In the genomic region with DNA sequence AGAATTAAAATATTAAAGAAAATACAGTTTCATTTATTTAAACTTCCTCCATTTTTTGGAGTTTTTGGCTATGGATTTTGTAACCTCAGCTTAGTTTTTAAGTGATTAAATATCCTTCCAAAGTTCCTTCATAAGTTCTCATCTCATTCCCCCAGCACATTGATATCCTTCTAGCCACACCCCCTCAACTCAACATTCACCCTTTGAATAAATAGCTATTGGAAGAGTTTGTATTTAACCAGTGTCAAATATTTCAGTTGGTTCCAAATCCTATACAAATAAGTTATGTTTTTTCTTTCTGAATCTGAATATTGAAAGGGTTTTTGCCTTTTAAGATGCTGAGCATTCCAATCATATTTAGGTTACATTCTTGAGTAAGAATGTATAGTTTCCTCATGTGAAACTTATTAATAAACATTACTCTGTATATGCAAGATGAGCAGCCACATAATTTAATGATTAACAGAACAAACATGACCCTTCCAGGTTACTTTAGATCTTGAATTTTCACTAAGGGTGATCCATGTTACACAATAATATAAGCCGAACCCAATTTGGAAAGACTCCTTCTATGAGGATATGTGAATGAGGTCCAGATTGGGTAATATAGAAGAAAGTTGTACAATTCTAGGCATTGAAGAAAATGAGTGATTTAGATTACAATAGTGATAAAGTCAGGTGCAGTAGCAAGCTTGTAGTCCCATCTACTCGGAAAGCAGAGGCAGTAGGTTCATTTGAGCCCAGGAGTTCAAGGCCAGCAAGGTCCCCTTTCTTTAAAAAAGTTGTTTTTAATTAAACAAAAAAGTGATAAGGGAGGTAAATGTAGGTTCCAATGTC, we compare ENCODE assay signal across 1 cellular context.
A peak's percentile ranks its signal among the peaks of the same experiment; 100 is the strongest.
TF ChIP-seq lines count a peak whose summit lies in the region.

No MANE protein-coding gene starts in this region.

TF ChIP-seq in HepG2, 621 proteins besides CTCF, POLR2A, EP300 and RAD21 (continues in another document):
- TF ChIP-seq ZSCAN20 (CRISPR knock-in tag; IDR thresholded peaks at IDR 0.05; ENCODE audit: borderline replicate concordance) (0 out of 2 replicates have a peak, but pooled peaks have one; percentile 30), MED1 (CRISPR knock-in tag; IDR thresholded peaks at IDR 0.05) (peak; percentile 43), HOXA3 (CRISPR knock-in tag; IDR thresholded peaks at IDR 0.05) (peak; percentile 37), ZNF605 (CRISPR knock-in tag; IDR thresholded peaks at IDR 0.05) (no peak), ATF1 (CRISPR knock-in tag; IDR thresholded peaks at IDR 0.05) (0 out of 2 replicates have a peak, but pooled peaks have one; percentile 35), PCBP1 (IDR thresholded peaks at IDR 0.05; ENCODE audit: borderline replicate concordance, low read depth, low read length) (no peak), CREM (IDR thresholded peaks at IDR 0.05) (peak; percentile 39; the same call in 1 of the 2 replicates), CREM (CRISPR knock-in tag; IDR thresholded peaks at IDR 0.05) (no peak), ZNF121 (CRISPR knock-in tag; IDR thresholded peaks at IDR 0.05) (no peak), ZNF546 (CRISPR knock-in tag; conservative IDR thresholded peaks at IDR 0.05) (no peak), SATB2 (CRISPR knock-in tag; IDR thresholded peaks at IDR 0.05) (0 out of 2 replicates have a peak, but pooled peaks have one; percentile 74), ZNF713 (CRISPR knock-in tag; IDR thresholded peaks at IDR 0.05) (no peak), MLLT10 (CRISPR knock-in tag; IDR thresholded peaks at IDR 0.05) (no peak), SOX6 (IDR thresholded peaks at IDR 0.05) (no peak), SOX6 (CRISPR knock-in tag; IDR thresholded peaks at IDR 0.05) (peak; percentile 80), MBNL3 (CRISPR knock-in tag; conservative IDR thresholded peaks at IDR 0.05) (no peak), CEBPG (CRISPR knock-in tag; IDR thresholded peaks at IDR 0.05) (peak; percentile 74), PITX1 (CRISPR knock-in tag; IDR thresholded peaks at IDR 0.05) (0 out of 2 replicates have a peak, but pooled peaks have one; percentile 39), KDM6A (CRISPR knock-in tag; IDR thresholded peaks at IDR 0.05; ENCODE audit: low read depth) (peak; percentile 76; the same call in 1 of the 2 replicates), NR2F6 (IDR thresholded peaks at IDR 0.05) (peak; percentile 54), NR2F6 (CRISPR knock-in tag; IDR thresholded peaks at IDR 0.05) (peak; percentile 60), ERF (CRISPR knock-in tag; IDR thresholded peaks at IDR 0.05) (no peak)
- TF ChIP-seq, protein P1, sequence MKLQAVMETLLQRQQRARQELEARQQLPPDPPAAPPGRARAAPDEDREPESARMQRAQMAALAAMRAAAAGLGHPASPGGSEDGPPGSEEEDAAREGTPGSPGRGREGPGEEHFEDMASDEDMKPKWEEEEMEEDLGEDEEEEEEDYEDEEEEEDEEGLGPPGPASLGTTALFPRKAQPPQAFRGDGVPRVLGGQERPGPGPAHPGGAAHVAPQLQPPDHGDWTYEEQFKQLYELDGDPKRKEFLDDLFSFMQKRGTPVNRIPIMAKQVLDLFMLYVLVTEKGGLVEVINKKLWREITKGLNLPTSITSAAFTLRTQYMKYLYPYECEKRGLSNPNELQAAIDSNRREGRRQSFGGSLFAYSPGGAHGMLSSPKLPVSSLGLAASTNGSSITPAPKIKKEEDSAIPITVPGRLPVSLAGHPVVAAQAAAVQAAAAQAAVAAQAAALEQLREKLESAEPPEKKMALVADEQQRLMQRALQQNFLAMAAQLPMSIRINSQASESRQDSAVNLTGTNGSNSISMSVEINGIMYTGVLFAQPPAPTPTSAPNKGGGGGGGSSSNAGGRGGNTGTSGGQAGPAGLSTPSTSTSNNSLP (IDR thresholded peaks at IDR 0.05; ENCODE audit: low read depth, low read length) = peak; percentile 69; the same call in 1 of the 2 replicates
- TF ChIP-seq, protein P2, sequence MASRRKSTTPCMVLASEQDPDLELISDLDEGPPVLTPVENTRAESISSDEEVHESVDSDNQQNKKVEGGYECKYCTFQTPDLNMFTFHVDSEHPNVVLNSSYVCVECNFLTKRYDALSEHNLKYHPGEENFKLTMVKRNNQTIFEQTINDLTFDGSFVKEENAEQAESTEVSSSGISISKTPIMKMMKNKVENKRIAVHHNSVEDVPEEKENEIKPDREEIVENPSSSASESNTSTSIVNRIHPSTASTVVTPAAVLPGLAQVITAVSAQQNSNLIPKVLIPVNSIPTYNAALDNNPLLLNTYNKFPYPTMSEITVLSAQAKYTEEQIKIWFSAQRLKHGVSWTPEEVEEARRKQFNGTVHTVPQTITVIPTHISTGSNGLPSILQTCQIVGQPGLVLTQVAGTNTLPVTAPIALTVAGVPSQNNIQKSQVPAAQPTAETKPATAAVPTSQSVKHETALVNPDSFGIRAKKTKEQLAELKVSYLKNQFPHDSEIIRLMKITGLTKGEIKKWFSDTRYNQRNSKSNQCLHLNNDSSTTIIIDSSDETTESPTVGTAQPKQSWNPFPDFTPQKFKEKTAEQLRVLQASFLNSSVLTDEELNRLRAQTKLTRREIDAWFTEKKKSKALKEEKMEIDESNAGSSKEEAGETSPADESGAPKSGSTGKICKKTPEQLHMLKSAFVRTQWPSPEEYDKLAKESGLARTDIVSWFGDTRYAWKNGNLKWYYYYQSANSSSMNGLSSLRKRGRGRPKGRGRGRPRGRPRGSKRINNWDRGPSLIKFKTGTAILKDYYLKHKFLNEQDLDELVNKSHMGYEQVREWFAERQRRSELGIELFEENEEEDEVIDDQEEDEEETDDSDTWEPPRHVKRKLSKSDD (CRISPR knock-in tag; IDR thresholded peaks at IDR 0.05; ENCODE audit: low read depth) = no peak
- TF ChIP-seq, protein P3, sequence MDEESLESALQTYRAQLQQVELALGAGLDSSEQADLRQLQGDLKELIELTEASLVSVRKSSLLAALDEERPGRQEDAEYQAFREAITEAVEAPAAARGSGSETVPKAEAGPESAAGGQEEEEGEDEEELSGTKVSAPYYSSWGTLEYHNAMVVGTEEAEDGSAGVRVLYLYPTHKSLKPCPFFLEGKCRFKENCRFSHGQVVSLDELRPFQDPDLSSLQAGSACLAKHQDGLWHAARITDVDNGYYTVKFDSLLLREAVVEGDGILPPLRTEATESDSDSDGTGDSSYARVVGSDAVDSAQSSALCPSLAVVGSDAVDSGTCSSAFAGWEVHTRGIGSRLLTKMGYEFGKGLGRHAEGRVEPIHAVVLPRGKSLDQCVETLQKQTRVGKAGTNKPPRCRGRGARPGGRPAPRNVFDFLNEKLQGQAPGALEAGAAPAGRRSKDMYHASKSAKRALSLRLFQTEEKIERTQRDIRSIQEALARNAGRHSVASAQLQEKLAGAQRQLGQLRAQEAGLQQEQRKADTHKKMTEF (CRISPR knock-in tag; IDR thresholded peaks at IDR 0.05) = peak; percentile 38; the same call in 1 of the 2 replicates
- TF ChIP-seq, protein P4, sequence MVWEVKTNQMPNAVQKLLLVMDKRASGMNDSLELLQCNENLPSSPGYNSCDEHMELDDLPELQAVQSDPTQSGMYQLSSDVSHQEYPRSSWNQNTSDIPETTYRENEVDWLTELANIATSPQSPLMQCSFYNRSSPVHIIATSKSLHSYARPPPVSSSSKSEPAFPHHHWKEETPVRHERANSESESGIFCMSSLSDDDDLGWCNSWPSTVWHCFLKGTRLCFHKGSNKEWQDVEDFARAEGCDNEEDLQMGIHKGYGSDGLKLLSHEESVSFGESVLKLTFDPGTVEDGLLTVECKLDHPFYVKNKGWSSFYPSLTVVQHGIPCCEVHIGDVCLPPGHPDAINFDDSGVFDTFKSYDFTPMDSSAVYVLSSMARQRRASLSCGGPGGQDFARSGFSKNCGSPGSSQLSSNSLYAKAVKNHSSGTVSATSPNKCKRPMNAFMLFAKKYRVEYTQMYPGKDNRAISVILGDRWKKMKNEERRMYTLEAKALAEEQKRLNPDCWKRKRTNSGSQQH (CRISPR knock-in tag; IDR thresholded peaks at IDR 0.05; ENCODE audit: low read depth) = no peak
- TF ChIP-seq, protein P5, sequence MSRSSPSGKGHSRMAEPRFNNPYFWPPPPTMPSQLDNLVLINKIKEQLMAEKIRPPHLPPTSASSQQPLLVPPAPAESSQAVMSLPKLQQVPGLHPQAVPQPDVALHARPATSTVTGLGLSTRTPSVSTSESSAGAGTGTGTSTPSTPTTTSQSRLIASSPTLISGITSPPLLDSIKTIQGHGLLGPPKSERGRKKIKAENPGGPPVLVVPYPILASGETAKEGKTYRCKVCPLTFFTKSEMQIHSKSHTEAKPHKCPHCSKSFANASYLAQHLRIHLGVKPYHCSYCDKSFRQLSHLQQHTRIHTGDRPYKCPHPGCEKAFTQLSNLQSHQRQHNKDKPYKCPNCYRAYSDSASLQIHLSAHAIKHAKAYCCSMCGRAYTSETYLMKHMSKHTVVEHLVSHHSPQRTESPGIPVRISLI (CRISPR knock-in tag; IDR thresholded peaks at IDR 0.05; ENCODE audit: borderline replicate concordance) = peak; percentile 43; the same call in 1 of the 2 replicates
- TF ChIP-seq, protein P6, sequence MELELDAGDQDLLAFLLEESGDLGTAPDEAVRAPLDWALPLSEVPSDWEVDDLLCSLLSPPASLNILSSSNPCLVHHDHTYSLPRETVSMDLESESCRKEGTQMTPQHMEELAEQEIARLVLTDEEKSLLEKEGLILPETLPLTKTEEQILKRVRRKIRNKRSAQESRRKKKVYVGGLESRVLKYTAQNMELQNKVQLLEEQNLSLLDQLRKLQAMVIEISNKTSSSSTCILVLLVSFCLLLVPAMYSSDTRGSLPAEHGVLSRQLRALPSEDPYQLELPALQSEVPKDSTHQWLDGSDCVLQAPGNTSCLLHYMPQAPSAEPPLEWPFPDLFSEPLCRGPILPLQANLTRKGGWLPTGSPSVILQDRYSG (CRISPR knock-in tag; IDR thresholded peaks at IDR 0.05) = no peak
- TF ChIP-seq, protein P7, sequence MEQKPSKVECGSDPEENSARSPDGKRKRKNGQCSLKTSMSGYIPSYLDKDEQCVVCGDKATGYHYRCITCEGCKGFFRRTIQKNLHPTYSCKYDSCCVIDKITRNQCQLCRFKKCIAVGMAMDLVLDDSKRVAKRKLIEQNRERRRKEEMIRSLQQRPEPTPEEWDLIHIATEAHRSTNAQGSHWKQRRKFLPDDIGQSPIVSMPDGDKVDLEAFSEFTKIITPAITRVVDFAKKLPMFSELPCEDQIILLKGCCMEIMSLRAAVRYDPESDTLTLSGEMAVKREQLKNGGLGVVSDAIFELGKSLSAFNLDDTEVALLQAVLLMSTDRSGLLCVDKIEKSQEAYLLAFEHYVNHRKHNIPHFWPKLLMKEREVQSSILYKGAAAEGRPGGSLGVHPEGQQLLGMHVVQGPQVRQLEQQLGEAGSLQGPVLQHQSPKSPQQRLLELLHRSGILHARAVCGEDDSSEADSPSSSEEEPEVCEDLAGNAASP (CRISPR knock-in tag; IDR thresholded peaks at IDR 0.05; ENCODE audit: borderline replicate concordance) = 0 out of 2 replicates have a peak, but pooled peaks have one; percentile 63
- TF ChIP-seq, protein P8, sequence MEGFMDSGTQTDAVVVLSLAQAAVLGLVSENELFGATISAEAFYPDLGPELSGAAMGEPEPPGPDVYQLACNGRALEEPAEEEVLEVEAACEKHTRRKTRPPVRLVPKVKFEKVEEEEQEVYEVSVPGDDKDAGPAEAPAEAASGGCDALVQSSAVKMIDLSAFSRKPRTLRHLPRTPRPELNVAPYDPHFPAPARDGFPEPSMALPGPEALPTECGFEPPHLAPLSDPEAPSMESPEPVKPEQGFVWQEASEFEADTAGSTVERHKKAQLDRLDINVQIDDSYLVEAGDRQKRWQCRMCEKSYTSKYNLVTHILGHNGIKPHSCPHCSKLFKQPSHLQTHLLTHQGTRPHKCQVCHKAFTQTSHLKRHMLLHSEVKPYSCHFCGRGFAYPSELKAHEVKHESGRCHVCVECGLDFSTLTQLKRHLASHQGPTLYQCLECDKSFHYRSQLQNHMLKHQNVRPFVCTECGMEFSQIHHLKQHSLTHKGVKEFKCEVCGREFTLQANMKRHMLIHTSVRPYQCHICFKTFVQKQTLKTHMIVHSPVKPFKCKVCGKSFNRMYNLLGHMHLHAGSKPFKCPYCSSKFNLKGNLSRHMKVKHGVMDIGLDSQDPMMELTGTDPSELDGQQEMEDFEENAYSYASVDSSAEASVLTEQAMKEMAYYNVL (CRISPR knock-in tag; IDR thresholded peaks at IDR 0.05; ENCODE audit: borderline replicate concordance) = 0 out of 2 replicates have a peak, but pooled peaks have one; percentile 21
- TF ChIP-seq, protein P9, sequence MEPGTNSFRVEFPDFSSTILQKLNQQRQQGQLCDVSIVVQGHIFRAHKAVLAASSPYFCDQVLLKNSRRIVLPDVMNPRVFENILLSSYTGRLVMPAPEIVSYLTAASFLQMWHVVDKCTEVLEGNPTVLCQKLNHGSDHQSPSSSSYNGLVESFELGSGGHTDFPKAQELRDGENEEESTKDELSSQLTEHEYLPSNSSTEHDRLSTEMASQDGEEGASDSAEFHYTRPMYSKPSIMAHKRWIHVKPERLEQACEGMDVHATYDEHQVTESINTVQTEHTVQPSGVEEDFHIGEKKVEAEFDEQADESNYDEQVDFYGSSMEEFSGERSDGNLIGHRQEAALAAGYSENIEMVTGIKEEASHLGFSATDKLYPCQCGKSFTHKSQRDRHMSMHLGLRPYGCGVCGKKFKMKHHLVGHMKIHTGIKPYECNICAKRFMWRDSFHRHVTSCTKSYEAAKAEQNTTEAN (CRISPR knock-in tag; conservative IDR thresholded peaks at IDR 0.05) = no peak
- TF ChIP-seq, protein P10, sequence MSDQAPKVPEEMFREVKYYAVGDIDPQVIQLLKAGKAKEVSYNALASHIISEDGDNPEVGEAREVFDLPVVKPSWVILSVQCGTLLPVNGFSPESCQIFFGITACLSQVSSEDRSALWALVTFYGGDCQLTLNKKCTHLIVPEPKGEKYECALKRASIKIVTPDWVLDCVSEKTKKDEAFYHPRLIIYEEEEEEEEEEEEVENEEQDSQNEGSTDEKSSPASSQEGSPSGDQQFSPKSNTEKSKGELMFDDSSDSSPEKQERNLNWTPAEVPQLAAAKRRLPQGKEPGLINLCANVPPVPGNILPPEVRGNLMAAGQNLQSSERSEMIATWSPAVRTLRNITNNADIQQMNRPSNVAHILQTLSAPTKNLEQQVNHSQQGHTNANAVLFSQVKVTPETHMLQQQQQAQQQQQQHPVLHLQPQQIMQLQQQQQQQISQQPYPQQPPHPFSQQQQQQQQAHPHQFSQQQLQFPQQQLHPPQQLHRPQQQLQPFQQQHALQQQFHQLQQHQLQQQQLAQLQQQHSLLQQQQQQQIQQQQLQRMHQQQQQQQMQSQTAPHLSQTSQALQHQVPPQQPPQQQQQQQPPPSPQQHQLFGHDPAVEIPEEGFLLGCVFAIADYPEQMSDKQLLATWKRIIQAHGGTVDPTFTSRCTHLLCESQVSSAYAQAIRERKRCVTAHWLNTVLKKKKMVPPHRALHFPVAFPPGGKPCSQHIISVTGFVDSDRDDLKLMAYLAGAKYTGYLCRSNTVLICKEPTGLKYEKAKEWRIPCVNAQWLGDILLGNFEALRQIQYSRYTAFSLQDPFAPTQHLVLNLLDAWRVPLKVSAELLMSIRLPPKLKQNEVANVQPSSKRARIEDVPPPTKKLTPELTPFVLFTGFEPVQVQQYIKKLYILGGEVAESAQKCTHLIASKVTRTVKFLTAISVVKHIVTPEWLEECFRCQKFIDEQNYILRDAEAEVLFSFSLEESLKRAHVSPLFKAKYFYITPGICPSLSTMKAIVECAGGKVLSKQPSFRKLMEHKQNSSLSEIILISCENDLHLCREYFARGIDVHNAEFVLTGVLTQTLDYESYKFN (CRISPR knock-in tag; conservative IDR thresholded peaks at IDR 0.05) = peak; percentile 85
- TF ChIP-seq, protein P11, sequence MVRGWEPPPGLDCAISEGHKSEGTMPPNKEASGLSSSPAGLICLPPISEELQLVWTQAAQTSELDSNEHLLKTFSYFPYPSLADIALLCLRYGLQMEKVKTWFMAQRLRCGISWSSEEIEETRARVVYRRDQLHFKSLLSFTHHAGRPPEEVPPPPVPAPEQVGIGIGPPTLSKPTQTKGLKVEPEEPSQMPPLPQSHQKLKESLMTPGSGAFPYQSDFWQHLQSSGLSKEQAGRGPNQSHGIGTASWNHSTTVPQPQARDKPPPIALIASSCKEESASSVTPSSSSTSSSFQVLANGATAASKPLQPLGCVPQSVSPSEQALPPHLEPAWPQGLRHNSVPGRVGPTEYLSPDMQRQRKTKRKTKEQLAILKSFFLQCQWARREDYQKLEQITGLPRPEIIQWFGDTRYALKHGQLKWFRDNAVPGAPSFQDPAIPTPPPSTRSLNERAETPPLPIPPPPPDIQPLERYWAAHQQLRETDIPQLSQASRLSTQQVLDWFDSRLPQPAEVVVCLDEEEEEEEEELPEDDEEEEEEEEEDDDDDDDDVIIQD (CRISPR knock-in tag; IDR thresholded peaks at IDR 0.05; ENCODE audit: low read depth) = peak; percentile 31; the same call in 1 of the 2 replicates
